17 cellular contexts compared by ENCODE assay signal in genomic region chr1:18934205-18935000, GRCh38. TPM values are rescaled to one million over a fixed set of nuclear protein-coding genes. Genes with fewer than 3 reads are reported as not detected.
DNase-seq lines count a peak whose midpoint lies in the region; ATAC-seq lines count a peak whose summit lies in the region.
"Had no signal": no experiment of that assay in that cellular context is flagged by ENCODE, and none has a peak within 500 bp of the region (broad histone marks: within the 10 kb centered on the region; RNA-seq: fewer than 3 reads in every experiment).

No MANE protein-coding gene starts in this region.

- H3K9me3 Mint-ChIP-seq in activated CD4-positive, alpha-beta T cell treated with anti-CD3 and anti-CD28 coated beads for 36 hours (ENCODE audit: low read depth) = no peaks in the 10 kb centered on the region
- H3K9me3 Mint-ChIP-seq in effector memory CD8-positive, alpha-beta T cell = no peaks in the 10 kb centered on the region
- H3K9me3 Mint-ChIP-seq: activated T-helper 1 cell treated with anti-CD3 and anti-CD28 coated beads, Interleukin-12 subunit alpha, Interleukin-12 subunit beta, Interleukin-2, Interleukin-4 antibody, amounts not matched to agents 30 ng/mL and 10 ng/mL and 1 ng/mL, durations not matched to agents 14 hours and 24 hours and 36 hours; WTC11 had no signal

- peak; percentile 45 for ATAC-seq in activated CD4-positive, alpha-beta T cell treated with anti-CD3 and anti-CD28 coated beads for 36 hours
- ATAC-seq in effector memory CD8-positive, alpha-beta T cell (replicated peaks) = peak; percentile 62
- no peak for ATAC-seq in HG02763 (IDR thresholded peaks at IDR 0.05; ENCODE audit: unreplicated experiment)
- no peak for ATAC-seq in HG03354 (IDR thresholded peaks at IDR 0.05; ENCODE audit: poor library complexity, severe bottlenecking, unreplicated experiment)
- ATAC-seq: body of pancreas, right cardiac atrium, WTC11 had no signal

- intact Hi-C loops in activated CD4-positive, alpha-beta T cell treated with anti-CD3 and anti-CD28 coated beads for 36 hours (cut with DNase I, micrococcal nuclease) = no loop called here

- peak; percentile 41 for DNase-seq in activated CD4-positive, alpha-beta T cell treated with anti-CD3 and anti-CD28 coated beads for 36 hours
- no peak for DNase-seq in activated CD4-positive, alpha-beta T cell treated with anti-CD3 and anti-CD28 coated beads for 4 hours
- DNase-seq in COLO668 (lab: John Stamatoyannopoulos, UW; ENCODE audit: unreplicated experiment) (peak; percentile 96), NCI-H2171 (lab: John Stamatoyannopoulos, UW) (peak; percentile 35), NOMO-1 (lab: John Stamatoyannopoulos, UW; ENCODE audit: unreplicated experiment in 2 of 2) (no peak)
- no peak for DNase-seq in effector memory CD8-positive, alpha-beta T cell
- DNase-seq: activated CD8-positive, alpha-beta memory T cell treated with anti-CD3 and anti-CD28 coated beads for 24 hours; body of pancreas; GF-D8; NCI-H1930; NCI-H774; SJCRH30 had no signal

- CTCF ChIA-PET in activated CD4-positive, alpha-beta T cell treated with anti-CD3 and anti-CD28 coated beads for 36 hours (lab: Charles Lee) = no interaction called here

- peaks cover 78% of the 10 kb centered on the region for H3K4me1 Mint-ChIP-seq in activated CD4-positive, alpha-beta T cell treated with anti-CD3 and anti-CD28 coated beads for 36 hours
- peaks cover 70 to 77% of the 10 kb centered on the region in 2 donors for H3K4me1 Mint-ChIP-seq in effector memory CD8-positive, alpha-beta T cell (ENCODE audit: low read depth in 2 of 2)

- H3K27me3 Mint-ChIP-seq in activated CD4-positive, alpha-beta T cell treated with anti-CD3 and anti-CD28 coated beads for 36 hours = no peaks in the 10 kb centered on the region
- no peaks in the 10 kb centered on the region for H3K27me3 Mint-ChIP-seq in effector memory CD8-positive, alpha-beta T cell

- H3K27ac Mint-ChIP-seq in activated CD4-positive, alpha-beta T cell treated with anti-CD3 and anti-CD28 coated beads for 36 hours = peak overlapping the region; percentile 72
- H3K27ac Mint-ChIP-seq in effector memory CD8-positive, alpha-beta T cell = peak overlapping the region; percentile 50 to 82
- H3K27ac Mint-ChIP-seq: WTC11 had no signal

- H3K4me3 Mint-ChIP-seq in activated CD4-positive, alpha-beta T cell treated with anti-CD3 and anti-CD28 coated beads for 36 hours = no peak overlapping the region
- peak overlapping the region in 1 of 2 donors; percentile 11 for H3K4me3 Mint-ChIP-seq in effector memory CD8-positive, alpha-beta T cell
- H3K4me3 Mint-ChIP-seq: WTC11 had no signal

- POLR2A ChIA-PET in activated CD4-positive, alpha-beta T cell treated with anti-CD3 and anti-CD28 coated beads for 36 hours (lab: Charles Lee) = interaction anchor here (0.9 kb wide), 1 partner anchor 7 kb away, joined by 11 read pairs; no protein-coding TSS in a partner anchor

- H3K36me3 Mint-ChIP-seq in activated CD4-positive, alpha-beta T cell treated with anti-CD3 and anti-CD28 coated beads for 36 hours (ENCODE audit: low read depth) = peaks cover 3% of the 10 kb centered on the region
- H3K36me3 Mint-ChIP-seq in effector memory CD8-positive, alpha-beta T cell (ENCODE audit: insufficient read depth) = peaks cover 94% of the 10 kb centered on the region
- H3K36me3 Mint-ChIP-seq: WTC11 had no signal

RNA-seq across cellular contexts. Expression of gene IFFO2, which starts 22.1 kb away (rescaled TPM):
- total RNA-seq in activated CD4-positive, alpha-beta T cell treated with anti-CD3 and anti-CD28 coated beads for 36 hours = 10 to 100 TPM; 48.3 to 62.7 TPM

RNA-seq across cellular contexts. Expression of gene ALDH4A1, which starts 32.0 kb away (rescaled TPM):
- total RNA-seq in activated CD4-positive, alpha-beta T cell treated with anti-CD3 and anti-CD28 coated beads for 36 hours = 1 to 10 TPM; 4.4 to 5.8 TPM

Comparison
In these comparisons a context has a peak if more than half of its experiments do, and no peak if none do; other contexts are left out.
1. DNase-seq: peak in activated CD4-positive, alpha-beta T cell treated with anti-CD3 and anti-CD28 coated beads for 36 hours (single experiment), COLO668 (single experiment) and NCI-H2171 (single experiment); none in activated CD4-positive, alpha-beta T cell treated with anti-CD3 and anti-CD28 coated beads for 4 hours (0 of 2), effector memory CD8-positive, alpha-beta T cell (0 of 3) and NOMO-1 (0 of 2).
2. ATAC-seq: peak in activated CD4-positive, alpha-beta T cell treated with anti-CD3 and anti-CD28 coated beads for 36 hours (single experiment) and effector memory CD8-positive, alpha-beta T cell (single experiment); none in HG02763 (single experiment) and HG03354 (single experiment).